ENCODE assay signal across 26 cellular contexts in genomic region chr2:24899361-24899760, GRCh38.
"Had no signal": no experiment of that assay in that cellular context is flagged by ENCODE, and none has a peak within 500 bp of the region (broad histone marks: within the 10 kb centered on the region; RNA-seq: fewer than 3 reads in every experiment).

No MANE protein-coding gene starts in this region.

- H3K4me3 ChIP-seq: cardiac muscle cell, SJCRH30 had no signal

- H3K4me1 ChIP-seq: SJCRH30 had no signal

- H3K36me3 ChIP-seq: brain microvascular endothelial cell, cardiac muscle cell had no signal

- H3K27me3 ChIP-seq: brain microvascular endothelial cell, cardiac muscle cell, SJCRH30 had no signal

- H3K27ac Mint-ChIP-seq: activated B cell treated with CpG ODN at 0.5 μM for 24 hours; activated CD4-positive, alpha-beta memory T cell treated with anti-CD3 and anti-CD28 coated beads for 36 hours; activated CD4-positive, alpha-beta T cell treated with anti-CD3 and anti-CD28 coated beads, Interleukin-2, amount 10 ng/mL, durations not matched to agents 7 days and 5 days; activated naive CD4-positive, alpha-beta T cell treated with anti-CD3 and anti-CD28 coated beads, Interleukin-2, amount 10 ng/mL, durations not matched to agents 7 days and 5 days; activated naive CD8-positive, alpha-beta T cell treated with anti-CD3 and anti-CD28 coated beads for 36 hours; T-helper 17 cell had no signal

- ATAC-seq: activated T-cell treated with anti-CD3 and anti-CD28 coated beads, Interleukin-2, amount 50 U/mL, for 4 hours; Panc1; SK-N-SH treated with all-trans-retinoic acid at 6 μM for 48 hours; T-helper 17 cell had no signal

- H3K9ac ChIP-seq: KMS-11 had no signal

- DNase-seq: activated B cell treated with CpG ODN at 0.5 μM for 24 hours; activated CD4-positive, alpha-beta memory T cell treated with anti-CD3 and anti-CD28 coated beads for 36 hours; activated CD4-positive, alpha-beta T cell treated with anti-CD3 and anti-CD28 coated beads, Interleukin-2, amount 10 ng/mL, durations not matched to agents 7 days and 5 days; activated CD8-positive, alpha-beta memory T cell treated with anti-CD3 and anti-CD28 coated beads for 24 hours; activated gamma-delta T cell treated with Interleukin-2 at 50 U/mL for 16 hours; activated naive CD4-positive, alpha-beta T cell treated with anti-CD3 and anti-CD28 coated beads, Interleukin-2, amount 10 ng/mL, durations not matched to agents 7 days and 5 days; activated naive CD8-positive, alpha-beta T cell treated with anti-CD3 and anti-CD28 coated beads for 36 hours; activated T-cell treated with anti-CD3 and anti-CD28 coated beads, Interleukin-2, amount 50 U/mL, for 4 hours; brain microvascular endothelial cell; cerebellar nuclear complex; NCI-H1092; NCI-H1417 treated with DMSO at 0.1 percent for 48 hours; NCI-H1694 treated with DMSO at 0.1 percent for 48 hours; NCI-H2029 treated with DMSO at 0.1 percent for 48 hours; NCI-H510A treated with DMSO at 0.1 percent for 48 hours; NCI-H69; NK-92 treated with Interleukin-12 subunit alpha and Interleukin-12 subunit beta, amount 100 ng/mL, for 24 hours; OCI-M1; RPMI8226; SJCRH30; T-helper 17 cell; T-helper 9 cell had no signal

- H3K4me1 Mint-ChIP-seq: activated B cell treated with CpG ODN at 0.5 μM for 24 hours; activated CD4-positive, alpha-beta T cell treated with anti-CD3 and anti-CD28 coated beads, Interleukin-2, amount 10 ng/mL, durations not matched to agents 7 days and 5 days; activated naive CD4-positive, alpha-beta T cell treated with anti-CD3 and anti-CD28 coated beads, Interleukin-2, amount 10 ng/mL, durations not matched to agents 7 days and 5 days had no signal

- H3K27ac ChIP-seq: brain microvascular endothelial cell, cardiac muscle cell, KMS-11, SJCRH30 had no signal

- H3K4me3 Mint-ChIP-seq: activated B cell treated with CpG ODN at 0.5 μM for 24 hours; activated CD4-positive, alpha-beta memory T cell treated with anti-CD3 and anti-CD28 coated beads for 36 hours; activated CD4-positive, alpha-beta T cell treated with anti-CD3 and anti-CD28 coated beads, Interleukin-2, amount 10 ng/mL, durations not matched to agents 7 days and 5 days; activated naive CD4-positive, alpha-beta T cell treated with anti-CD3 and anti-CD28 coated beads, Interleukin-2, amount 10 ng/mL, durations not matched to agents 7 days and 5 days; activated naive CD8-positive, alpha-beta T cell treated with anti-CD3 and anti-CD28 coated beads for 36 hours; activated T-cell treated with anti-CD3 and anti-CD28 coated beads, Interleukin-2, amount 50 U/mL, for 4 hours; T-helper 17 cell had no signal

- H3K4me2 ChIP-seq: KMS-11 had no signal

- H3K27me3 Mint-ChIP-seq: activated B cell treated with CpG ODN at 0.5 μM for 24 hours; activated CD4-positive, alpha-beta memory T cell treated with anti-CD3 and anti-CD28 coated beads for 36 hours; activated CD4-positive, alpha-beta T cell treated with anti-CD3 and anti-CD28 coated beads, Interleukin-2, amount 10 ng/mL, durations not matched to agents 7 days and 5 days; activated naive CD4-positive, alpha-beta T cell treated with anti-CD3 and anti-CD28 coated beads, Interleukin-2, amount 10 ng/mL, durations not matched to agents 7 days and 5 days; activated naive CD8-positive, alpha-beta T cell treated with anti-CD3 and anti-CD28 coated beads for 36 hours; T-helper 17 cell had no signal
